In the genomic region with DNA sequence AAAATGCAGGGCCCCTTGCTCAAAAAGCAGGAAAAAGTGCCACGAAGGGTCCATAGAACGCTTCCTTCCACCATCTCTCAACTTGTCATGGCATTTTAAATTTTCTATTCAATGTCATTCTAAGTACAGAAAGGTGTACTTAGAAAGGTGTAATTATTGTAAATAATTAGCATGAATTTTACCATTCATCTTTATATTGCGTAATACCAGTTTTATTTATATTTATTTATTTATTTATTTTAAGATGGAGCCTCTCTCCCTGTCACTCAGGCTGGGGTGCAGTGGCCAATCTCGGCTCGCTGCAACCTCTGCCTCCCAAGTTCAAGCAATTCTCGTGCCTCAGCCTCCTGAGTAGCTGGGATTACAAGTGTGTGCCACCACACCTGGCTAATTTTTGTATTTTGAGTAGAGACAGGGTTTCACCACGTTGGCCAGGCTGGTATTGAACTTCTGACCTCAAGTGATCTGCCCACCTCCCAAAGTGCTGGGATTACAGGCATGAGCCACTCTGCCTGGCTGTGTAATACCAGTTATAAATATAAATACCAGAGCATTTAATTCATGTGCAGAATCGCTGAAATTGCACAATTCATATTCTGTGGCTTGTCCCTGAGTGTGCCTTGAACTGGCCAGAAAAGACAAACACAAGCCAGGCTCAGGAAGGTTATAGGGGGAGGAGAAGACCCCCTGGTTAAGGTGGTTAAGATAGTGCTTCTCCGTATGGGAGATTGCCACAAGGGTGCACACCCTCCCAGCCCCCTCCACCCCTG, we compare ENCODE assay signal across 21 cellular contexts. TPM values are rescaled to one million over a fixed set of nuclear protein-coding genes. Genes with fewer than 3 reads are reported as not detected.
DNase-seq lines count a peak whose midpoint lies in the region; ATAC-seq, FAIRE-seq and TF ChIP-seq lines count a peak whose summit lies in the region.
"Had no signal": no experiment of that assay in that cellular context is flagged by ENCODE, and none has a peak within 500 bp of the region (broad histone marks: within the 10 kb centered on the region; RNA-seq: fewer than 3 reads in every experiment).

No MANE protein-coding gene starts in this region.

- H3K36me3 ChIP-seq in esophagus squamous epithelium (no peaks in the 10 kb centered on the region), trophoblast cell (ENCODE audit: control insufficient read depth in 1 of 2, insufficient read depth in 2 of 2, low read length in 2 of 2) (peaks cover 8 to 11% of the 10 kb centered on the region in 2 experiments)
- H3K36me3 ChIP-seq: MG63 had no signal

- H4K8ac ChIP-seq in trophoblast cell (ENCODE audit: low read depth, low read length): no peak overlapping the region

- no peak overlapping the region for H2BK12ac ChIP-seq in trophoblast cell (ENCODE audit: low read length)

- TF ChIP-seq EP300 in A549 (IDR thresholded peaks at IDR 0.05): no peak

- no peak overlapping the region for H4K12ac ChIP-seq in trophoblast cell (ENCODE audit: low read depth, low read length)

- WGBS in A549 (ENCODE audit: missing lambda C conversion rate): 84% methylated on average over 9 of the region's 9 CpGs
- WGBS in esophagus squamous epithelium, 2 donors: 78% methylated on average over 9 of the region's 9 CpGs
- WGBS in trophoblast cell (ENCODE audit: extremely low coverage, insufficient coverage, insufficient read length): no CpG with 5 or more reads among the region's 9 CpGs

- no peak for FAIRE-seq in A549 (lab: Jason Lieb, UNC)
- FAIRE-seq: islet of Langerhans had no signal

- H3K4me2 ChIP-seq in A549 (no peak overlapping the region), trophoblast cell (ENCODE audit: low read length) (no peak overlapping the region)

- H3K79me2 ChIP-seq in trophoblast cell (ENCODE audit: control insufficient read depth, insufficient read depth, low read length, poor library complexity): peaks cover 6% of the 10 kb centered on the region

- DNase-seq in A549 (ENCODE audit: low read depth in 1 of 2, low spot score in 1 of 2): no peak
- DNase-seq in NB4 (ENCODE audit: low read depth): peak; percentile 45
- no peak for DNase-seq in esophagus squamous epithelium (lab: John Stamatoyannopoulos, UW)
- no peak for DNase-seq in trophoblast cell
- DNase-seq in cerebellum (ENCODE audit: low spot score): no peak
- no peak for DNase-seq in HuH-7.5 (ENCODE audit: low spot score)
- DNase-seq in SW480 (ENCODE audit: low spot score): no peak
- DNase-seq: activated CD4-positive, alpha-beta T cell treated with anti-CD3 and anti-CD28 coated beads, Interleukin-2, amount 50 U/mL, for 48 hours; activated naive CD4-positive, alpha-beta T cell treated with anti-CD3 and anti-CD28 coated beads, Interleukin-2, amount 50 U/mL, for 16 hours; activated T-cell treated with anti-CD3 and anti-CD28 coated beads, Interleukin-2, amount 50 U/mL, for 4 hours; DND-41; erythroblast; MG63; NCI-H2029; psoas muscle; stimulated activated CD4-positive, alpha-beta T cell treated with anti-CD3 and anti-CD28 coated beads, Interleukin-12 subunit alpha, Interleukin-12 subunit beta, amount 100 ng/mL, for 4 hours had no signal

- H2BK120ac ChIP-seq in trophoblast cell (ENCODE audit: insufficient read depth, low read length, poor library complexity): no peak overlapping the region

- H2AFZ ChIP-seq in trophoblast cell (ENCODE audit: insufficient read depth, low read length, poor library complexity): no peak overlapping the region

- H3K27ac ChIP-seq in A549: peak overlapping the region in 1 of 2 experiments; percentile 65; a peak in 3 of 6 replicates
- H3K27ac ChIP-seq in esophagus squamous epithelium: peak overlapping the region; percentile 90 to 95 (median 92)
- no peak overlapping the region for H3K27ac ChIP-seq in trophoblast cell (ENCODE audit: low read depth, low read length)
- H3K27ac ChIP-seq: VCaP had no signal

- TF ChIP-seq POLR2A in A549 (IDR thresholded peaks at IDR 0.05; ENCODE audit: low read length): no peak
- TF ChIP-seq POLR2A in NB4 (IDR thresholded peaks at IDR 0.05; ENCODE audit: extremely low read depth, insufficient read length): no peak
- TF ChIP-seq POLR2A in esophagus squamous epithelium (IDR thresholded peaks at IDR 0.05): no peak

- H2BK5ac ChIP-seq in trophoblast cell (ENCODE audit: low read depth, low read length, poor library complexity): no peak overlapping the region

- no peak overlapping the region for H4K91ac ChIP-seq in trophoblast cell (ENCODE audit: low read depth, low read length)

- no peak overlapping the region for H3K4me3 ChIP-seq in A549
- H3K4me3 ChIP-seq in NB4 (ENCODE audit: low read depth, low read length): no peak overlapping the region
- H3K4me3 ChIP-seq in esophagus squamous epithelium: no peak overlapping the region
- no peak overlapping the region for H3K4me3 ChIP-seq in trophoblast cell (ENCODE audit: low read depth, low read length)
- H3K4me3 ChIP-seq: lung, MG63, psoas muscle, testis had no signal

- H3K23ac ChIP-seq in trophoblast cell (ENCODE audit: low read length): no peak overlapping the region

- no peak for ATAC-seq in A549
- no peak for ATAC-seq in HG03378 (IDR thresholded peaks at IDR 0.05; ENCODE audit: unreplicated experiment)
- ATAC-seq: activated T-cell treated with anti-CD3 and anti-CD28 coated beads, Interleukin-2, amount 50 U/mL, for 4 hours had no signal

- no peak overlapping the region for H3K4ac ChIP-seq in trophoblast cell (ENCODE audit: low read depth, low read length)

- peaks cover 21% of the 10 kb centered on the region for H3K4me1 ChIP-seq in A549
- peaks cover 36 to 52% (median 37%) of the 10 kb centered on the region in 3 donors for H3K4me1 ChIP-seq in esophagus squamous epithelium
- H3K4me1 ChIP-seq in trophoblast cell (ENCODE audit: control insufficient read depth in 1 of 2, insufficient read depth in 2 of 2, low read length in 2 of 2): peaks cover 30% of the 10 kb centered on the region in 2 experiments

- intact Hi-C loops in esophagus squamous epithelium (cut with DNase I): no loop called here

- H3K27me3 ChIP-seq in esophagus squamous epithelium (no peaks in the 10 kb centered on the region), trophoblast cell (ENCODE audit: insufficient read depth, low read length) (no peaks in the 10 kb centered on the region)
- H3K27me3 ChIP-seq: MG63, testis had no signal

- H3K9ac ChIP-seq in trophoblast cell (ENCODE audit: low read length): no peak overlapping the region

- no peak for TF ChIP-seq CTCF in A549 (IDR thresholded peaks at IDR 0.05)
- TF ChIP-seq CTCF in NB4 (IDR thresholded peaks at IDR 0.05; ENCODE audit: low read depth, low read length): no peak
- TF ChIP-seq CTCF in esophagus squamous epithelium (IDR thresholded peaks at IDR 0.05): peak in 1 of 6 experiments; percentile 3

- peaks cover 19% of the 10 kb centered on the region for H3K79me1 ChIP-seq in trophoblast cell (ENCODE audit: low read length)

- H3K9me3 ChIP-seq in A549 (no peaks in the 10 kb centered on the region), esophagus squamous epithelium (no peaks in the 10 kb centered on the region), trophoblast cell (ENCODE audit: insufficient read depth, low read depth, low read length) (peaks cover 2% of the 10 kb centered on the region)
- H3K9me3 ChIP-seq: MG63, psoas muscle, testis had no signal

- H2AK5ac ChIP-seq in trophoblast cell (ENCODE audit: low read length): peak overlapping the region; percentile 35

- no peak for TF ChIP-seq RAD21 in A549 (conservative IDR thresholded peaks at IDR 0.05 in 1 of 2, IDR thresholded peaks at IDR 0.05 in 1 of 2)

- H3K18ac ChIP-seq in trophoblast cell (ENCODE audit: low read length): peak overlapping the region; percentile 6

- CTCF ChIA-PET in A549 (lab: Yijun Ruan, JAX): interaction anchor here (1.6 to 38.0 kb wide), 3 partner anchors 11 to 448 kb away, joined by 6 to 1029 read pairs (median 50); no protein-coding TSS in a partner anchor

- H3K14ac ChIP-seq in trophoblast cell (ENCODE audit: low read length): no peak overlapping the region

- POLR2A ChIA-PET in A549 (lab: Yijun Ruan, JAX): interaction anchor here (1.9 kb wide), 1 partner anchor 15 kb away, joined by 5 read pairs; a partner anchor contains a TSS

TF ChIP-seq in A549, 52 proteins besides CTCF, POLR2A, EP300 and RAD21:
- TF ChIP-seq GATA3 (IDR thresholded peaks at IDR 0.05; ENCODE audit: borderline replicate concordance): no peak
- no peak for TF ChIP-seq CHD2 (IDR thresholded peaks at IDR 0.05; ENCODE audit: low read length, partially characterized antibody)
- TF ChIP-seq CEBPB (IDR thresholded peaks at IDR 0.05): peak; percentile 36 to 57; a peak in 3 of 4 replicates
- TF ChIP-seq NPAS2 (CRISPR knock-in tag; IDR thresholded peaks at IDR 0.05; ENCODE audit: borderline replicate concordance): no peak
TF ChIP-seq in A549: peak in this region for 1.

RNA-seq across cellular contexts. Expression of a gene that starts 15.0 kb away (rescaled TPM):
- 16.8 and 25.1 TPM in 2 replicates for polyA plus RNA-seq in A549 (2011; rRNA removed)
- polyA plus RNA-seq in A549 (2012; cell fraction: cytosol; rRNA removed): 51.4 and 90.0 TPM in 2 replicates
- polyA plus RNA-seq in A549 (2012; cell fraction: nucleus; rRNA removed): 63.3 and 123 TPM in 2 replicates
- polyA plus RNA-seq in A549 (2017; fragmentation: RNase III; extraction: RNeasy Plus Mini Kit Qiagen cat#74134 plus additional on column Dnase treatment): 47.9 to 67.5 TPM (median 54.9 TPM) in 3 replicates
- 18.1 and 21.3 TPM in 2 replicates for polyA minus RNA-seq in A549 (2011; rRNA and poly(A)+ RNA removed)
- 1 to 10 TPM; 6.1 to 8.7 (median 7.2) TPM for total RNA-seq in esophagus squamous epithelium
- 63.3 and 64.2 TPM in 2 replicates for polyA plus RNA-seq in trophoblast cell (2013)
- 9.1 TPM for total RNA-seq in cerebellum

RNA-seq across cellular contexts. Expression of a gene that starts 51.9 kb away (rescaled TPM):
- polyA plus RNA-seq in A549 (2011; rRNA removed) (140 and 149 TPM in 2 replicates), A549 (2017; fragmentation: RNase III; extraction: RNeasy Plus Mini Kit Qiagen cat#74134 plus additional on column Dnase treatment) (140 to 167 TPM (median 161 TPM) in 3 replicates)
- 95.3 and 125 TPM in 2 replicates for polyA plus RNA-seq in A549 (2012; cell fraction: cytosol; rRNA removed)
- polyA plus RNA-seq in A549 (2012; cell fraction: nucleus; rRNA removed): 109 and 124 TPM in 2 replicates
- 150 and 168 TPM in 2 replicates for polyA minus RNA-seq in A549 (2011; rRNA and poly(A)+ RNA removed)
- total RNA-seq in esophagus squamous epithelium (100 to 1,000 TPM in 1 of 4 donors, 10 to 100 TPM in 3; 59.1 to 110 (median 80.6) TPM), cerebellum (42.3 TPM)
- polyA plus RNA-seq in trophoblast cell (2013): 62.5 and 63.2 TPM in 2 replicates

RNA-seq across cellular contexts. Expression of a gene that starts 52.5 kb away (rescaled TPM):
- 20.5 and 20.8 TPM in 2 replicates for polyA plus RNA-seq in A549 (2011; rRNA removed)
- 25.2 and 33.6 TPM in 2 replicates for polyA plus RNA-seq in A549 (2012; cell fraction: cytosol; rRNA removed)
- 37.5 and 53.0 TPM in 2 replicates for polyA plus RNA-seq in A549 (2012; cell fraction: nucleus; rRNA removed)
- 22.7 to 26.2 TPM (median 26.0 TPM) in 3 replicates for polyA plus RNA-seq in A549 (2017; fragmentation: RNase III; extraction: RNeasy Plus Mini Kit Qiagen cat#74134 plus additional on column Dnase treatment)
- 26.6 and 34.0 TPM in 2 replicates for polyA minus RNA-seq in A549 (2011; rRNA and poly(A)+ RNA removed)
- total RNA-seq in esophagus squamous epithelium: 10 to 100 TPM; 25.3 to 61.5 (median 44.9) TPM
- polyA plus RNA-seq in trophoblast cell (2013): 13.3 and 13.9 TPM in 2 replicates
- total RNA-seq in cerebellum: 16.8 TPM
